8 cellular contexts compared by ENCODE assay signal in genomic region chr10:132036887-132037675, GRCh38. TPM values are rescaled to one million over a fixed set of nuclear protein-coding genes. Genes with fewer than 3 reads are reported as not detected.
A peak's percentile ranks its signal among the peaks of the same experiment; 100 is the strongest.
DNase-seq lines count a peak whose midpoint lies in the region; ATAC-seq and TF ChIP-seq lines count a peak whose summit lies in the region.

No MANE protein-coding gene starts in this region.

- no peak overlapping the region for H3K27ac ChIP-seq in GM23248
- H3K27ac ChIP-seq in angular gyrus (ENCODE audit: low read depth, low read length): peak overlapping the region; percentile 22
- H3K27ac ChIP-seq in iPS-20b (ENCODE audit: low read length): no peak overlapping the region
- peak overlapping the region in 2 of 4 donors; percentile 29 to 65 for H3K27ac ChIP-seq in sigmoid colon

- no peak overlapping the region for H3K9ac ChIP-seq in GM23248
- no peak overlapping the region for H3K9ac ChIP-seq in iPS-20b (ENCODE audit: low read depth, low read length)

- H3K4me1 ChIP-seq in GM23248 (ENCODE audit: insufficient read depth) (no peaks in the 10 kb centered on the region), iPS-20b (ENCODE audit: insufficient read depth, low read length) (no peaks in the 10 kb centered on the region; the same call in 1 of the 2 replicates), sigmoid colon (peaks cover 0 to 22% (median 14%) of the 10 kb centered on the region in 4 donors)

- DNase-seq in GM23248 (no peak), sigmoid colon (no peak), OCI-M2 (lab: John Stamatoyannopoulos, UW; ENCODE audit: unreplicated experiment) (no peak), H4 (ENCODE audit: low spot score) (no peak), HK-2 (ENCODE audit: unreplicated experiment) (no peak)

- peak overlapping the region; percentile 54; the same call in 1 of the 2 replicates for H3K4me3 ChIP-seq in GM23248
- peak overlapping the region; percentile 56; the same call in 1 of the 2 replicates for H3K4me3 ChIP-seq in iPS-20b (ENCODE audit: low read length)
- peak overlapping the region in 3 of 4 donors; percentile 41 to 68 (median 58) for H3K4me3 ChIP-seq in sigmoid colon

- ATAC-seq in GM18511 (IDR thresholded peaks at IDR 0.05; ENCODE audit: unreplicated experiment): no peak

- intact Hi-C loops in sigmoid colon (cut with DNase I): loop anchor here (1.0 kb wide), 1 partner anchor 105 kb away; no protein-coding TSS in a partner anchor

- H3K27me3 ChIP-seq in GM23248 (replicated peaks; ENCODE audit: insufficient read depth): peaks cover 55% of the 10 kb centered on the region
- peaks cover 60% of the 10 kb centered on the region for H3K27me3 ChIP-seq in iPS-20b (ENCODE audit: insufficient read depth, low read length)
- H3K27me3 ChIP-seq in sigmoid colon: peaks cover 2 to 46% (median 15%) of the 10 kb centered on the region in 3 donors

- in situ Hi-C loops in GM23248 (cut with MboI): no loop called here

- TF ChIP-seq CTCF in sigmoid colon (IDR thresholded peaks at IDR 0.05): no peak

- no peaks in the 10 kb centered on the region for H3K79me2 ChIP-seq in GM23248 (ENCODE audit: insufficient read depth)

- no peaks in the 10 kb centered on the region for H3F3A ChIP-seq in GM23248 (ENCODE audit: insufficient read depth)

- no peaks in the 10 kb centered on the region for H4K20me1 ChIP-seq in GM23248 (ENCODE audit: insufficient read depth)

- TF ChIP-seq POLR2A in sigmoid colon (IDR thresholded peaks at IDR 0.05): no peak

- peak overlapping the region; percentile 59 for H3K4me2 ChIP-seq in GM23248 (ENCODE audit: unreplicated experiment)

- H3K9me3 ChIP-seq in GM23248 (ENCODE audit: low read depth) (no peaks in the 10 kb centered on the region), iPS-20b (ENCODE audit: insufficient read depth, low read depth, low read length) (no peaks in the 10 kb centered on the region), sigmoid colon (no peaks in the 10 kb centered on the region)

- no peak for TF ChIP-seq EP300 in sigmoid colon (IDR thresholded peaks at IDR 0.05)

- no peaks in the 10 kb centered on the region for H3K9me2 ChIP-seq in GM23248 (ENCODE audit: insufficient read depth)

- whole genome bisulfite sequencing in GM23248 (ENCODE audit: low coverage in 1 of 2, low lambda C conversion rate in 2 of 2, missing lambda C conversion rate in 2 of 2), 2 experiments: 18 to 20% methylated on average over 31 to 36 of the region's 44 CpGs
- WGBS in sigmoid colon, 2 donors: 3 to 4% methylated on average over 44 of the region's 44 CpGs

- H2AFZ ChIP-seq in GM23248: no peak overlapping the region

- H3K36me3 ChIP-seq in GM23248 (ENCODE audit: low read depth): no peaks in the 10 kb centered on the region
- no peaks in the 10 kb centered on the region for H3K36me3 ChIP-seq in iPS-20b (ENCODE audit: insufficient read depth, low read depth, low read length)
- no peaks in the 10 kb centered on the region for H3K36me3 ChIP-seq in sigmoid colon

RNA-seq across cellular contexts. Expression of gene JAKMIP3, which starts 28.7 kb away (rescaled TPM):
- not detected in 2 replicates for total RNA-seq in GM23248 (2014; rRNA removed; shearing (Covaris generic))
- 0.04 and 0.06 TPM in 2 replicates for polyA plus RNA-seq in GM23248 (2016; fragmentation: Nextera tagmentation; extraction: Ambion mirVana)
- total RNA-seq in sigmoid colon: 1 to 10 TPM in 2 of 4 donors, under 1 TPM in 2; 0.49 to 3.0 (median 0.97) TPM
- polyA plus RNA-seq in sigmoid colon: under 1 TPM in 1 of 3 donors, not detected in 2; 0.22 TPM
- 0.43 and 0.81 TPM in 2 replicates for total RNA-seq in H4 (2014; rRNA removed; shearing (Covaris generic))

RNA-seq across cellular contexts. Expression of gene BNIP3, which starts 55.4 kb away (rescaled TPM):
- total RNA-seq in GM23248 (2014; rRNA removed; shearing (Covaris generic)): 283 and 423 TPM in 2 replicates
- polyA plus RNA-seq in GM23248 (2016; fragmentation: Nextera tagmentation; extraction: Ambion mirVana) (370 and 384 TPM in 2 replicates), sigmoid colon (10 to 100 TPM in 2 of 3 donors, 1 to 10 TPM in 1; 3.9 to 11.7 (median 10.8) TPM)
- 100 to 1,000 TPM in 2 of 4 donors, 10 to 100 TPM in 2; 55.9 to 125 (median 95.4) TPM for total RNA-seq in sigmoid colon
- total RNA-seq in H4 (2014; rRNA removed; shearing (Covaris generic)): 192 and 240 TPM in 2 replicates
